Comparison of ENCODE assay signal across 8 cellular contexts in the genomic region with DNA sequence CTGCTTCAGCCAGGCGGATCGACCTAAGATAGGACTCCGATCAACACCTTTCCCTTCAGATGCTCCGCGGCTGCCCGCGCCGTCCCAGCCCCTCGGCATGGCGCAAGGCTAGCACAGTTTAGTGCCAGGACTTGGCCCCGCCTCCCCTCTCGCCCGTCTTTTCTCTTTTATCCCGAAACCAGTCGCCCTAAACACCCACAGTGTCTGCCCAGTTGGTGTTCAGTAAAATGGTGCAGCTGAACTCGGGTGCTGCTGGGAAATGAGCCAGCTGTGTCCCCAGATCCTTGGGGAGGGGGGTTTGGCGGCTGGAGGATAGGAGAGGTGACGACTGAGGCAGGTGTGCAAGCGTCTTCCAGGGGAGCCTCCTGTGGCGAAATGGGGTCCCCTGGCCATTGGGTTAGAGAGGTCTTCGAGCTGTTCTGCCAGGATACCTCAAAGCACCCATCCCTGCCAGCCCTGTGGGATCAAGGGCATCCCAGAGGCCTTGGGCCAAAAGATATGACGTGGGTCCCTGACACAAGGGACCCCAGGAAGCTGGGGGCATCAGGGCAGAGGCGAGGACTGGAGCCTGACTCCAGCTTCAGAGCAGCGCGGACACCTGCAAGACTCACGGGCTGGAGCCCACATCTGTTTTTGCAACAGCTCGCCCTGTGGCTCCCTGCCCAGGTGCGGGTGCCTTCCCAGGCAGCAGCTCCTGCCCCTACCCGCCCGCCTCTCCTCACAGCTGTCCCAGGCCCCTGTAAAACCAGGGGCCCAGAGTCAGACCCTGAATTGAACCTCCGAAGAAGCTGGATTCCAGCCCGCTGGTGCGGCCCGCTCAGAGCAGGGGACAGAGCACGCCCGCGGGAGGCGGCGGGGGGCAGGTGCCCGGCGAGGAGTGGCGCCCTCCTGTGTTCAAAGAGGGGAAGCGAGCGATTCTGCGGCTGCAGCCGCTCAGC.
DNase-seq lines count a peak whose midpoint lies in the region; ATAC-seq, FAIRE-seq and TF ChIP-seq lines count a peak whose summit lies in the region.

No MANE protein-coding gene starts in this region.

- H4K20me1 ChIP-seq in keratinocyte (ENCODE audit: control insufficient read depth, extremely low read depth, insufficient read depth, low read length): no peaks in the 10 kb centered on the region

- DNase-seq in CD4-positive, CD25-positive, alpha-beta regulatory T cell: peak; percentile 37 to 58 (median 57)
- DNase-seq in NCI-H1092 (lab: John Stamatoyannopoulos, UW) (peak; percentile 8), MCF 10A (ENCODE audit: unreplicated experiment) (peak; percentile 53), keratinocyte (ENCODE audit: low read depth, low spot score) (no peak)
- peak; percentile 23 to 51 (median 43) for DNase-seq in stimulated activated CD4-positive, alpha-beta T cell treated with anti-CD3 and anti-CD28 coated beads, Interleukin-1b, Interleukin-23, amount 100 ng/mL, for 24 hours (ENCODE audit: low read depth in 4 of 4, low spot score in 1 of 4)

- no peaks in the 10 kb centered on the region for H3K9me1 ChIP-seq in keratinocyte (ENCODE audit: control insufficient read depth, extremely low read depth, insufficient read depth, low read length)

- H3K4me1 ChIP-seq in CD4-positive, CD25-positive, alpha-beta regulatory T cell (ENCODE audit: control insufficient read depth, insufficient read depth, low read length, poor library complexity, severe bottlenecking): peaks cover 12% of the 10 kb centered on the region
- peaks cover 7% of the 10 kb centered on the region for H3K4me1 ChIP-seq in keratinocyte (ENCODE audit: control insufficient read depth, extremely low read depth, insufficient read depth, low read length)

- peaks cover 50% of the 10 kb centered on the region for H3K27me3 Mint-ChIP-seq in CD4-positive, CD25-positive, alpha-beta regulatory T cell
- peaks cover 18% of the 10 kb centered on the region for H3K27me3 Mint-ChIP-seq in MCF 10A (ENCODE audit: insufficient read depth, unreplicated experiment)

- ATAC-seq in CD4-positive, CD25-positive, alpha-beta regulatory T cell (ENCODE audit: low read depth in 2 of 2): peak; percentile 75 to 84
- ATAC-seq in GM21723 (IDR thresholded peaks at IDR 0.05; ENCODE audit: unreplicated experiment) (peak; percentile 83), HG02623 (IDR thresholded peaks at IDR 0.05; ENCODE audit: unreplicated experiment) (no peak)

- H3K4me1 Mint-ChIP-seq in CD4-positive, CD25-positive, alpha-beta regulatory T cell: peaks cover 0 to 16% (median 10%) of the 10 kb centered on the region in 4 donors
- H3K4me1 Mint-ChIP-seq in MCF 10A (ENCODE audit: insufficient read depth, unreplicated experiment): peaks cover 6% of the 10 kb centered on the region

- peak overlapping the region; percentile 62 for H2AFZ ChIP-seq in keratinocyte (ENCODE audit: control insufficient read depth, low read length)

- H3K27ac Mint-ChIP-seq in CD4-positive, CD25-positive, alpha-beta regulatory T cell: no peak overlapping the region
- no peak overlapping the region for H3K27ac Mint-ChIP-seq in MCF 10A (ENCODE audit: low read depth, unreplicated experiment)

- peak overlapping the region; percentile 85 for H3K4me2 ChIP-seq in keratinocyte (ENCODE audit: control insufficient read depth, extremely low read depth, insufficient read depth, low read depth, low read length)

- H3K4me3 ChIP-seq in CD4-positive, CD25-positive, alpha-beta regulatory T cell (ENCODE audit: low read depth, low read length): peak overlapping the region; percentile 13
- peak overlapping the region in 2 of 3 experiments; percentile 61 to 67 for H3K4me3 ChIP-seq in keratinocyte (ENCODE audit: control insufficient read depth in 2 of 3, extremely low read depth in 1 of 3, insufficient read depth in 2 of 3, low read depth in 1 of 3, low read length in 3 of 3)

- no peak overlapping the region for H3K27ac ChIP-seq in CD4-positive, CD25-positive, alpha-beta regulatory T cell (ENCODE audit: insufficient read depth, low read length, poor library complexity, severe bottlenecking)
- H3K27ac ChIP-seq in VCaP (peak overlapping the region; percentile 63; the same call in 1 of the 2 replicates), keratinocyte (ENCODE audit: control insufficient read depth, insufficient read depth, low read length) (no peak overlapping the region)

- CTCF ChIA-PET in MCF 10A (lab: Yijun Ruan, JAX): interaction anchor here (0.6 to 5.5 kb wide), 39 partner anchors 8 to 1292 kb away, joined by 3 to 91 read pairs (median 4); no protein-coding TSS in a partner anchor

- no TSS peak for BruUV-seq in MCF 10A (replicated peaks; lab: Mats Ljungman, UMichigan)

- POLR2A ChIA-PET in MCF 10A (lab: Yijun Ruan, JAX): interaction anchor here (0.6 to 2.5 kb wide), 5 partner anchors 10 to 75 kb away, joined by 3 to 6 read pairs (median 4); no protein-coding TSS in a partner anchor

- peak; percentile 98 for TF ChIP-seq CTCF in VCaP (conservative IDR thresholded peaks at IDR 0.05)
- TF ChIP-seq CTCF in MCF 10A (IDR thresholded peaks at IDR 0.05; ENCODE audit: unreplicated experiment): peak; percentile 87
- TF ChIP-seq CTCF in keratinocyte (optimal IDR thresholded peaks at IDR 0.05 in 1 of 3, IDR thresholded peaks at IDR 0.05 in 1 of 3, conservative IDR thresholded peaks at IDR 0.05 in 1 of 3; ENCODE audit: extremely low read depth in 1 of 3, insufficient read depth in 2 of 3, low read length in 3 of 3): peak; percentile 84 to 96 (median 87)

- no peaks in the 10 kb centered on the region for H3K9me3 ChIP-seq in CD4-positive, CD25-positive, alpha-beta regulatory T cell (ENCODE audit: control insufficient read depth in 2 of 2, low read length in 2 of 2)
- H3K9me3 ChIP-seq in keratinocyte (ENCODE audit: control insufficient read depth, low read depth, low read length): no peaks in the 10 kb centered on the region

- H3K9me3 Mint-ChIP-seq in CD4-positive, CD25-positive, alpha-beta regulatory T cell: no peaks in the 10 kb centered on the region
- H3K9me3 Mint-ChIP-seq in MCF 10A (ENCODE audit: unreplicated experiment): no peaks in the 10 kb centered on the region

- intact Hi-C loops in MCF 10A (cut with micrococcal nuclease): loop anchor here (1.0 to 5.0 kb wide), 2 partner anchors 68 to 278 kb away; a partner anchor contains a TSS

- H3K27me3 ChIP-seq in CD4-positive, CD25-positive, alpha-beta regulatory T cell (ENCODE audit: control insufficient read depth, insufficient read depth, low read length): peaks cover 10% of the 10 kb centered on the region
- H3K27me3 ChIP-seq in keratinocyte (ENCODE audit: control insufficient read depth, extremely low read depth, insufficient read depth, low read length): peaks cover 29% of the 10 kb centered on the region

- no peaks in the 10 kb centered on the region for H3K36me3 Mint-ChIP-seq in CD4-positive, CD25-positive, alpha-beta regulatory T cell
- H3K36me3 Mint-ChIP-seq in MCF 10A (ENCODE audit: insufficient read depth, unreplicated experiment): no peaks in the 10 kb centered on the region

- no peaks in the 10 kb centered on the region for H3K79me2 ChIP-seq in keratinocyte (ENCODE audit: control insufficient read depth, insufficient read depth, low read length)

- dilution Hi-C loops in keratinocyte (cut with MboI; ENCODE audit: extremely low pct_ligation_motif_present, low sequenced_read_pairs): no loop called here

- peak; percentile 56 for FAIRE-seq in keratinocyte (lab: Jason Lieb, UNC)

- H3K9ac ChIP-seq in keratinocyte (ENCODE audit: control insufficient read depth, extremely low read depth, insufficient read depth, low read length): no peak overlapping the region

- no peaks in the 10 kb centered on the region for H3K36me3 ChIP-seq in CD4-positive, CD25-positive, alpha-beta regulatory T cell (ENCODE audit: control insufficient read depth, insufficient read depth, low read length)
- H3K36me3 ChIP-seq in keratinocyte (ENCODE audit: control insufficient read depth in 2 of 2, extremely low read depth in 1 of 2, insufficient read depth in 2 of 2, low read length in 2 of 2): no peaks in the 10 kb centered on the region

- H3K4me3 Mint-ChIP-seq in CD4-positive, CD25-positive, alpha-beta regulatory T cell: peak overlapping the region in 2 of 4 donors; percentile 58 to 78
- H3K4me3 Mint-ChIP-seq in MCF 10A (ENCODE audit: unreplicated experiment): peak overlapping the region; percentile 59
